ENCODE assay signal across 1 cellular context in the genomic region with DNA sequence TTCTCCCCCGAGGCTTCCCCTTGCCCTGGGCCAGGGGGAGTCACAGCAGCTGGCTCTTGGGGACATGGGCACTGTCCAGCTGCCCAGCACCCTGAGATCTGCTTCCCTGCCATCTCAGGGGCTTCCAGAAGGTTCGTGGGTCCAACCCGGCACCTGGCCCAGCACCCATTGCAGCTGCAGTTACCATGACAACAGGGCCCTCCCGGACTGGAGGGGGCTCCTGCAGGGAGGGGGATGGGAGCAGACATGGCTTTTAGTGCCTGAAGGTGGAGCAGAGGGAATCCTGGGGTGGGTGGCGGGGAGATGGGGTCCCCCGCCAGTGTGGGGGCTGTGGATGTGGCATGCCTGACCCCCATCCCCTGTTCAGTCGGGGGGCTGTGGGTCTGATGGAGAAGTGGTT.
TF ChIP-seq lines count a peak whose summit lies in the region.

No MANE protein-coding gene starts in this region.

TF ChIP-seq in HepG2, 621 proteins besides CTCF, POLR2A, EP300 and RAD21:
- TF ChIP-seq, protein P1, sequence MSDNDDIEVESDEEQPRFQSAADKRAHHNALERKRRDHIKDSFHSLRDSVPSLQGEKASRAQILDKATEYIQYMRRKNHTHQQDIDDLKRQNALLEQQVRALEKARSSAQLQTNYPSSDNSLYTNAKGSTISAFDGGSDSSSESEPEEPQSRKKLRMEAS (IDR thresholded peaks at IDR 0.05), result no peak
- peak; percentile 39; the same call in 1 of the 2 replicates for TF ChIP-seq RFX1 (IDR thresholded peaks at IDR 0.05)
